Comparison of ENCODE assay signal across 21 cellular contexts in the genomic region with DNA sequence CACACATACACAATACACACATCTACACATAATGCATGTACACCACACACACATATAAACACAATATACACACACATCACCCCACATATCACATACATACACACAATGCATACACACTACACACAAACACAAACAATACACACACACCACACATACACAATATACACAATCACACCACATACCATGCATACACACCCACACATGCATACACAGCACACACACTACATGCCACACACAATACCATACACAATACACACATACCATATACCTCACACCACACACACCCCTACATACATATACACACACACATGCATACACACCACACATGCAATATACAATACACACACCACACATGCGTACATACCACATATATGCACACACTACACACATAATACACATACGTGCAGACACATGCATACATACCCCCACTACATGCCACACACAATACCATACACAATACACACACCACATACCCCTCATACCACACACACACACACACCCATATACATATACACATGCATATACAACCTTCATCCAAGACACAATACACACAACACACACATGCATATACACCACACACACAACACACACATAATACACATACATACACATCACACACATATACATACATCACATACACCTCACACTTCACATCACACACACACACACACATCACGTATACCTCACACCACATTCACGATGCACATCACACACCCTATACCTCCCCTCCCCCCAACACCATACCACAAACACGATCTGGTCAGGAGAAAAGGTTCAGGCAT.
"Had no signal": no experiment of that assay in that cellular context is flagged by ENCODE, and none has a peak within 500 bp of the region (broad histone marks: within the 10 kb centered on the region; RNA-seq: fewer than 3 reads in every experiment).

No MANE protein-coding gene starts in this region.

- H3K9me3 ChIP-seq: heart left ventricle, right atrium auricular region, suprapubic skin, thyroid gland, upper lobe of left lung, vagina had no signal

- DNase-seq: cortex of kidney; dorsolateral prefrontal cortex; effector CD8-positive, alpha-beta T cell; foreskin melanocyte; heart left ventricle; hippocampal formation; left colon; left ventricle myocardium superior; mesendoderm; naive B cell; nephron progenitor cell; posterior cingulate gyrus; stimulated activated CD4-positive, alpha-beta T cell treated with anti-CD3 and anti-CD28 coated beads, Interleukin-2, amount 100 ng/mL, for 48 hours; stimulated activated naive CD8-positive, alpha-beta T cell treated with anti-CD3 and anti-CD28 coated beads, Interleukin-15, Interleukin-2, amounts not matched to agents 100 U/mL and 50 U/mL, for 24 hours; thyroid gland; upper lobe of left lung had no signal

- ATAC-seq: left colon; left ventricle myocardium superior; stimulated activated naive CD8-positive, alpha-beta T cell treated with anti-CD3 and anti-CD28 coated beads, Interleukin-15, Interleukin-2, amounts not matched to agents 100 U/mL and 50 U/mL, for 24 hours had no signal

- H3K27ac ChIP-seq: dorsolateral prefrontal cortex, heart left ventricle, right atrium auricular region, suprapubic skin, thyroid gland, upper lobe of left lung, vagina had no signal

- H3K4me1 ChIP-seq: heart left ventricle, right atrium auricular region, suprapubic skin, thyroid gland, upper lobe of left lung, vagina had no signal

- H3K4me2 ChIP-seq: smooth muscle cell had no signal

- H3K36me3 ChIP-seq: heart left ventricle, right atrium auricular region, suprapubic skin, thyroid gland, upper lobe of left lung, vagina had no signal

- H3K4me3 ChIP-seq: dorsolateral prefrontal cortex, heart left ventricle, lung, right atrium auricular region, smooth muscle cell, suprapubic skin, thyroid gland, upper lobe of left lung, vagina had no signal

- H3K27me3 ChIP-seq: right atrium auricular region, thyroid gland, upper lobe of left lung, vagina had no signal
